In genomic region chr17:45132302-45132568, GRCh38 we compare ENCODE assay signal across 8 cellular contexts. TPM values are rescaled to one million over a fixed set of nuclear protein-coding genes. Genes with fewer than 3 reads are reported as not detected.
A peak's percentile ranks its signal among the peaks of the same experiment; 100 is the strongest.
DNase-seq lines count a peak whose midpoint lies in the region; ATAC-seq and TF ChIP-seq lines count a peak whose summit lies in the region.

A gene with protein sequence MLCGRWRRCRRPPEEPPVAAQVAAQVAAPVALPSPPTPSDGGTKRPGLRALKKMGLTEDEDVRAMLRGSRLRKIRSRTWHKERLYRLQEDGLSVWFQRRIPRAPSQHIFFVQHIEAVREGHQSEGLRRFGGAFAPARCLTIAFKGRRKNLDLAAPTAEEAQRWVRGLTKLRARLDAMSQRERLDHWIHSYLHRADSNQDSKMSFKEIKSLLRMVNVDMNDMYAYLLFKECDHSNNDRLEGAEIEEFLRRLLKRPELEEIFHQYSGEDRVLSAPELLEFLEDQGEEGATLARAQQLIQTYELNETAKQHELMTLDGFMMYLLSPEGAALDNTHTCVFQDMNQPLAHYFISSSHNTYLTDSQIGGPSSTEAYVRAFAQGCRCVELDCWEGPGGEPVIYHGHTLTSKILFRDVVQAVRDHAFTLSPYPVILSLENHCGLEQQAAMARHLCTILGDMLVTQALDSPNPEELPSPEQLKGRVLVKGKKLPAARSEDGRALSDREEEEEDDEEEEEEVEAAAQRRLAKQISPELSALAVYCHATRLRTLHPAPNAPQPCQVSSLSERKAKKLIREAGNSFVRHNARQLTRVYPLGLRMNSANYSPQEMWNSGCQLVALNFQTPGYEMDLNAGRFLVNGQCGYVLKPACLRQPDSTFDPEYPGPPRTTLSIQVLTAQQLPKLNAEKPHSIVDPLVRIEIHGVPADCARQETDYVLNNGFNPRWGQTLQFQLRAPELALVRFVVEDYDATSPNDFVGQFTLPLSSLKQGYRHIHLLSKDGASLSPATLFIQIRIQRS (minus strand): TSS chr17:45132515. CDS start chr17:45132410, 105 bp downstream.

- peaks cover 8% of the 10 kb centered on the region for H3K4me1 Mint-ChIP-seq in activated naive CD4-positive, alpha-beta T cell treated with anti-CD3 and anti-CD28 coated beads for 36 hours (ENCODE audit: low read depth)
- H3K4me1 Mint-ChIP-seq in immature natural killer cell, result peaks cover 19 to 22% of the 10 kb centered on the region in 2 donors
- peaks cover 27% of the 10 kb centered on the region for H3K4me1 Mint-ChIP-seq in stimulated activated naive CD8-positive, alpha-beta T cell treated with anti-CD3 and anti-CD28 coated beads, Interleukin-15, amount 100 ng/mL, for 72 hours

- H3K36me3 Mint-ChIP-seq in activated naive CD4-positive, alpha-beta T cell treated with anti-CD3 and anti-CD28 coated beads for 36 hours (ENCODE audit: low read depth), result no peaks in the 10 kb centered on the region
- no peaks in the 10 kb centered on the region for H3K36me3 Mint-ChIP-seq in immature natural killer cell

- no peak for ATAC-seq in stimulated activated naive CD8-positive, alpha-beta T cell treated with anti-CD3 and anti-CD28 coated beads, Interleukin-15, amount 100 ng/mL, for 72 hours
- ATAC-seq in HG03565 (IDR thresholded peaks at IDR 0.05; ENCODE audit: unreplicated experiment), result no peak
- no peak for ATAC-seq in HG02884 (IDR thresholded peaks at IDR 0.05; ENCODE audit: unreplicated experiment)
- ATAC-seq in HG02840 (IDR thresholded peaks at IDR 0.05; ENCODE audit: low FRiP score, unreplicated experiment), result no peak

- H3K4me1 ChIP-seq in ascending aorta, result peaks cover 7 to 47% of the 10 kb centered on the region in 2 donors

- peak within 1 kb of the TSS; percentile 69 for H3K27ac Mint-ChIP-seq in activated naive CD4-positive, alpha-beta T cell treated with anti-CD3 and anti-CD28 coated beads for 36 hours
- H3K27ac Mint-ChIP-seq in immature natural killer cell, result peak within 1 kb of the TSS; percentile 78 to 92 (median 87)
- peak within 1 kb of the TSS; percentile 31 to 72 for H3K27ac Mint-ChIP-seq in stimulated activated naive CD8-positive, alpha-beta T cell treated with anti-CD3 and anti-CD28 coated beads, Interleukin-15, amount 100 ng/mL, for 72 hours

- CTCF ChIA-PET in activated naive CD4-positive, alpha-beta T cell treated with anti-CD3 and anti-CD28 coated beads for 36 hours (lab: Charles Lee), result interaction anchor here (1.0 to 10.2 kb wide), 6 partner anchors 23 to 215 kb away, joined by 3 to 252 read pairs (median 4); partner anchors contain the start of genes HEXIM1 and HEXIM2

- H3K4me3 ChIP-seq in ascending aorta, result peak within 1 kb of the TSS; percentile 94 to 98

- H3K9me3 ChIP-seq in ascending aorta, result no peaks in the 10 kb centered on the region

- intact Hi-C loops in activated naive CD4-positive, alpha-beta T cell treated with anti-CD3 and anti-CD28 coated beads for 36 hours (cut with micrococcal nuclease), result loop anchor here (1.0 kb wide), 1 partner anchor 212 kb away; no protein-coding TSS in a partner anchor
- intact Hi-C loops in ascending aorta (cut with DNase I), result loop anchor here (2.0 kb wide), 5 partner anchors 33 to 211 kb away; partner anchors contain the start of genes DCAKD and NMT1

- no peak for TF ChIP-seq CTCF in ascending aorta (IDR thresholded peaks at IDR 0.05)

- H3K36me3 ChIP-seq in ascending aorta, result no peaks in the 10 kb centered on the region

- H3K9me3 Mint-ChIP-seq in activated naive CD4-positive, alpha-beta T cell treated with anti-CD3 and anti-CD28 coated beads for 36 hours, result no peaks in the 10 kb centered on the region
- no peaks in the 10 kb centered on the region for H3K9me3 Mint-ChIP-seq in immature natural killer cell
- no peaks in the 10 kb centered on the region for H3K9me3 Mint-ChIP-seq in stimulated activated naive CD8-positive, alpha-beta T cell treated with anti-CD3 and anti-CD28 coated beads, Interleukin-15, amount 100 ng/mL, for 72 hours

- H3K27me3 ChIP-seq in ascending aorta, result no peaks in the 10 kb centered on the region

- H3K4me3 Mint-ChIP-seq in activated naive CD4-positive, alpha-beta T cell treated with anti-CD3 and anti-CD28 coated beads for 36 hours, result peak within 1 kb of the TSS; percentile 89
- H3K4me3 Mint-ChIP-seq in immature natural killer cell, result peak within 1 kb of the TSS; percentile 91 to 95 (median 93)
- peak within 1 kb of the TSS; percentile 90 to 92 for H3K4me3 Mint-ChIP-seq in stimulated activated naive CD8-positive, alpha-beta T cell treated with anti-CD3 and anti-CD28 coated beads, Interleukin-15, amount 100 ng/mL, for 72 hours

- no peak for DNase-seq in activated naive CD4-positive, alpha-beta T cell treated with anti-CD3 and anti-CD28 coated beads for 36 hours
- DNase-seq in activated naive CD4-positive, alpha-beta T cell (lab: John Stamatoyannopoulos, UW), result no peak
- DNase-seq in ascending aorta (ENCODE audit: low spot score in 2 of 2) (no peak), immature natural killer cell (no peak)
- DNase-seq in stimulated activated naive CD8-positive, alpha-beta T cell treated with anti-CD3 and anti-CD28 coated beads, Interleukin-15, amount 100 ng/mL, for 72 hours, result no peak

- peaks cover 4% of the 10 kb centered on the region for H3K27me3 Mint-ChIP-seq in activated naive CD4-positive, alpha-beta T cell treated with anti-CD3 and anti-CD28 coated beads for 36 hours (ENCODE audit: low read depth)
- peaks cover 8 to 10% (median 9%) of the 10 kb centered on the region in 3 donors for H3K27me3 Mint-ChIP-seq in immature natural killer cell (ENCODE audit: low read depth in 3 of 3)
- peaks cover 17% of the 10 kb centered on the region for H3K27me3 Mint-ChIP-seq in stimulated activated naive CD8-positive, alpha-beta T cell treated with anti-CD3 and anti-CD28 coated beads, Interleukin-15, amount 100 ng/mL, for 72 hours

- H3K27ac ChIP-seq in ascending aorta, result peak within 1 kb of the TSS; percentile 95 to 97

RNA-seq across cellular contexts. Expression of the gene that starts here (rescaled TPM):
- total RNA-seq in activated naive CD4-positive, alpha-beta T cell treated with anti-CD3 and anti-CD28 coated beads for 36 hours, result 1 to 10 TPM; 2.4 TPM
- total RNA-seq in ascending aorta, result 65.5 TPM
- polyA plus RNA-seq in immature natural killer cell, result under 1 TPM in 1 of 3 donors, not detected in 2; 0.75 TPM

Comparison
In these comparisons a context has a peak if more than half of its experiments do, and no peak if none do; other contexts are left out.
1. RNA of the gene that starts here (total RNA-seq): 65.5 TPM in ascending aorta (single experiment); 2.4 TPM in activated naive CD4-positive, alpha-beta T cell treated with anti-CD3 and anti-CD28 coated beads for 36 hours; every median in the first group is over 10 times any median in the second.
2. Peak in every context shown above with its lines, with median percentiles within 50 percentile points of each other: H3K27ac Mint-ChIP-seq and H3K4me3 Mint-ChIP-seq.